5 cellular contexts compared by ENCODE assay signal in the genomic region with DNA sequence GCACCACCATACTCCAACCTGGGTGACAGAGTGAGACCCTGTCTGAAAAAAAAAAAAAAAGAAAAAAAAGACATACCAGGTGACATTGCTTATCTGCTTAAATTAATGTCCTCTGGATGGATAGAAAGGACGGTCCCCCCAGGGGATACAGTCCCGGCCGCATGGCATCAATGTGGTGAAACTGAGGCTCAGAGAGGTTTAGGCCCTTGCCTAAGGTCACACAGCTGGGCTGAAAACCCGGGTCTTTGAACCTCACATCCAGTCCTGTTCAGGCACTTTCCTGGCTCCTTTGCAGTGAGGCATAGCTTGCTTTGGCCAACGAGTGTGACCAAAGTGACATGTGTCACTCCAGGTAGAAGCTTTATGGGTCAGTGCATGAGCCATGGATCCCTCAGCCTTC. TPM values are rescaled to one million over a fixed set of nuclear protein-coding genes. Genes with fewer than 3 reads are reported as not detected.
A peak's percentile ranks its signal among the peaks of the same experiment; 100 is the strongest.
DNase-seq lines count a peak whose midpoint lies in the region; ATAC-seq, FAIRE-seq and TF ChIP-seq lines count a peak whose summit lies in the region.
"Not testable (repeated sequence)": the region's sequence is repeated elsewhere in the genome, so short reads cannot be mapped to it uniquely, and the experiment has no call there.

No MANE protein-coding gene starts in this region.

- not testable (repeated sequence) for H3K79me2 ChIP-seq in K562 (ENCODE audit: control insufficient read depth, insufficient read depth, low read length); HepG2 (ENCODE audit: insufficient read depth, low read length); osteoblast (ENCODE audit: insufficient read depth, low read length)

- H3K36me3 ChIP-seq in K562 (ENCODE audit: control insufficient read depth, insufficient read depth, low read length); HepG2 (replicated peaks in 1 of 2; ENCODE audit: control insufficient read depth in 1 of 2, insufficient read depth in 2 of 2, low read length in 2 of 2); osteoblast (ENCODE audit: insufficient read depth, low read length): not testable (repeated sequence)
- peaks cover 18 to 45% of the 10 kb centered on the region in 2 donors for H3K36me3 ChIP-seq in neuronal stem cell (replicated peaks in 1 of 2; ENCODE audit: control insufficient read depth in 2 of 2, insufficient read depth in 2 of 2, low read length in 2 of 2)

- H3K23ac ChIP-seq in neuronal stem cell (ENCODE audit: low read depth, low read length, poor library complexity): peak overlapping the region; percentile 60

- not testable (repeated sequence) for H4K20me1 ChIP-seq in K562 (replicated peaks; ENCODE audit: control insufficient read depth, insufficient read depth, low read length); HepG2 (ENCODE audit: insufficient read depth, low read length); osteoblast (ENCODE audit: insufficient read depth, low read length)

- TF ChIP-seq POLR2A in K562 (conservative IDR thresholded peaks at IDR 0.05); HepG2 (IDR thresholded peaks at IDR 0.05; ENCODE audit: insufficient read depth in 1 of 2, low read depth in 2 of 2, low read length in 2 of 2): not testable (repeated sequence)

- not testable (repeated sequence) for H3K9me1 ChIP-seq in K562 (ENCODE audit: control insufficient read depth, insufficient read depth, low read length)

- H3K14ac ChIP-seq in neuronal stem cell (ENCODE audit: low read length): not testable (repeated sequence)

- ATAC-seq in K562, HepG2: not testable (repeated sequence)

- H3K4me3 ChIP-seq in K562; HepG2 (replicated peaks in 1 of 3; ENCODE audit: insufficient read depth in 1 of 3, low read depth in 2 of 3, low read length in 3 of 3); neuronal stem cell (ENCODE audit: low read length in 2 of 2); osteoblast (ENCODE audit: insufficient read depth, low read length): not testable (repeated sequence)

- not testable (repeated sequence) for H2BK12ac ChIP-seq in neuronal stem cell (ENCODE audit: low read length)

- not testable (repeated sequence) for H2BK120ac ChIP-seq in neuronal stem cell (ENCODE audit: low read depth, low read length)

- not testable (repeated sequence) for TF ChIP-seq RAD21 in K562 (CRISPR knock-in tag; conservative IDR thresholded peaks at IDR 0.05 in 1 of 2, IDR thresholded peaks at IDR 0.05 in 1 of 2); HepG2 (CRISPR knock-in tag; IDR thresholded peaks at IDR 0.05)

- H3K4me1 ChIP-seq in K562 (replicated peaks in 1 of 2; ENCODE audit: control insufficient read depth in 2 of 2, insufficient read depth in 2 of 2, low read length in 2 of 2) (peaks cover 0 to 34% of the 10 kb centered on the region in 2 experiments; a peak in 2 of 5 replicates), HepG2 (ENCODE audit: insufficient read depth, low read length) (peaks cover 21% of the 10 kb centered on the region)
- H3K4me1 ChIP-seq in neuronal stem cell (ENCODE audit: control insufficient read depth in 2 of 2, insufficient read depth in 1 of 2, low read depth in 1 of 2, low read length in 2 of 2); osteoblast (ENCODE audit: insufficient read depth, low read length): not testable (repeated sequence)

- CTCF ChIA-PET in K562 (lab: Yijun Ruan, JAX; ENCODE audit: low intra/inter-chr PET ratio); HepG2 (lab: Yijun Ruan, JAX; ENCODE audit: low intra/inter-chr PET ratio, low total read pairs): not testable (repeated sequence)

- not testable (repeated sequence) for TF ChIP-seq CTCF in K562 (IDR thresholded peaks at IDR 0.05 in 2 of 3, conservative IDR thresholded peaks at IDR 0.05 in 1 of 3; ENCODE audit: insufficient read depth in 2 of 3, low read depth in 1 of 3, low read length in 3 of 3); HepG2 (CRISPR knock-in tag; IDR thresholded peaks at IDR 0.05); osteoblast (IDR thresholded peaks at IDR 0.05; ENCODE audit: extremely low read depth, low read depth, low read length)

- H3K27ac ChIP-seq in K562 (ENCODE audit: extremely low read depth, low read depth, low read length); HepG2 (ENCODE audit: extremely low read length, insufficient read depth, low read length); neuronal stem cell (replicated peaks; ENCODE audit: low read length); osteoblast (ENCODE audit: low read depth, low read length): not testable (repeated sequence)

- not testable (repeated sequence) for H2AFZ ChIP-seq in K562 (ENCODE audit: low read depth, low read length); HepG2 (ENCODE audit: low read length); neuronal stem cell (ENCODE audit: low read length); osteoblast (ENCODE audit: low read length)

- H3K9me3 ChIP-seq in K562 (replicated peaks; ENCODE audit: control insufficient read depth, insufficient read depth, low read depth, low read length); HepG2 (ENCODE audit: low read length); neuronal stem cell (replicated peaks in 1 of 2; ENCODE audit: control insufficient read depth in 2 of 2, insufficient read depth in 1 of 2, low read depth in 1 of 2, low read length in 2 of 2); osteoblast (ENCODE audit: low read depth, low read length): not testable (repeated sequence)

- H3K27me3 ChIP-seq in K562 (ENCODE audit: control insufficient read depth in 2 of 2, insufficient read depth in 2 of 2, low read length in 2 of 2); HepG2 (ENCODE audit: control insufficient read depth in 1 of 2, insufficient read depth in 2 of 2, low read length in 2 of 2); neuronal stem cell (ENCODE audit: control insufficient read depth in 3 of 3, insufficient read depth in 3 of 3, low read depth in 1 of 3, low read length in 3 of 3); osteoblast (ENCODE audit: insufficient read depth, low read length): not testable (repeated sequence)

- intact Hi-C loops in K562 (cut with micrococcal nuclease); HepG2 (cut with micrococcal nuclease; ENCODE audit: unreplicated experiment): not testable (repeated sequence)

- not testable (repeated sequence) for H3K4ac ChIP-seq in neuronal stem cell (ENCODE audit: low read length)

- TF ChIP-seq EP300 in K562 (IDR thresholded peaks at IDR 0.05; ENCODE audit: low read length); HepG2 (IDR thresholded peaks at IDR 0.05; ENCODE audit: low read depth in 2 of 2, low read length in 2 of 2); HepG2 (CRISPR knock-in tag; IDR thresholded peaks at IDR 0.05; ENCODE audit: borderline replicate concordance): not testable (repeated sequence)

- not testable (repeated sequence) for H3K18ac ChIP-seq in neuronal stem cell (ENCODE audit: low read length)

- H3K9ac ChIP-seq in K562 (ENCODE audit: insufficient read depth in 1 of 2, low read depth in 2 of 2, low read length in 2 of 2); HepG2 (ENCODE audit: insufficient read depth, low read depth, low read length); neuronal stem cell (ENCODE audit: low read depth, low read length, poor library complexity): not testable (repeated sequence)

- not testable (repeated sequence) for DNase-seq in K562 (ENCODE audit: extremely low read depth in 1 of 4, low spot score in 3 of 4); HepG2 (ENCODE audit: low spot score); neuronal stem cell (ENCODE audit: low spot score); urothelium cell line (ENCODE audit: low spot score)
- peak; percentile 62 for DNase-seq in osteoblast (ENCODE audit: insufficient read length, low spot score, missing footprints)

- in situ Hi-C loops in K562 (cut with MboI); HepG2 (cut with HindIII; ENCODE audit: extremely low pct_ligation_motif_present, low pct_unique_long_range_greater_than_20kb): not testable (repeated sequence)

- not testable (repeated sequence) for H3K79me1 ChIP-seq in neuronal stem cell (ENCODE audit: low read depth, low read length)

- H3K4me2 ChIP-seq in K562 (ENCODE audit: insufficient read depth, low read length); HepG2 (ENCODE audit: low read depth, low read length); neuronal stem cell (ENCODE audit: insufficient read depth, low read length, poor library complexity, severe bottlenecking); osteoblast (ENCODE audit: insufficient read depth, low read length): not testable (repeated sequence)

- H2BK15ac ChIP-seq in neuronal stem cell (ENCODE audit: low read length): not testable (repeated sequence)

- WGBS in K562 (ENCODE audit: insufficient coverage, low coverage, missing lambda C conversion rate): 12% methylated on average over 5 of the region's 5 CpGs
- WGBS in HepG2 (ENCODE audit: low lambda C conversion rate): 95% methylated on average over 4 of the region's 5 CpGs
- WGBS in neuronal stem cell (ENCODE audit: extremely low coverage in 2 of 2, insufficient read length in 2 of 2, insufficient replicate concordance in 1 of 2), 2 donors: no CpG with 5 or more reads among the region's 5 CpGs

- BruUV-seq in K562 (replicated peaks; lab: Mats Ljungman, UMichigan); HepG2 (replicated peaks; lab: Mats Ljungman, UMichigan): not testable (repeated sequence)

- not testable (repeated sequence) for H2AK5ac ChIP-seq in neuronal stem cell (ENCODE audit: low read depth, low read length)

- not testable (repeated sequence) for FAIRE-seq in K562 (lab: Jason Lieb, UNC); HepG2 (lab: Jason Lieb, UNC)
- FAIRE-seq in urothelium cell line (lab: Jason Lieb, UNC): peak; percentile 17

- H2BK5ac ChIP-seq in neuronal stem cell (ENCODE audit: low read length): not testable (repeated sequence)

- H4K91ac ChIP-seq in neuronal stem cell (ENCODE audit: low read depth, low read length, poor library complexity): not testable (repeated sequence)

- H4K8ac ChIP-seq in neuronal stem cell (ENCODE audit: low read depth, low read length): not testable (repeated sequence)

- POLR2A ChIA-PET in K562 (lab: Yijun Ruan, JAX); HepG2 (lab: Yijun Ruan, JAX): not testable (repeated sequence)

RNA-seq across cellular contexts. Expression of gene SLC29A4, which starts 4.6 kb away (rescaled TPM):
- total RNA-seq in K562 (2011; cell fraction: chromatin; rRNA removed; ENCODE audit: low replicate concordance): 2.7 and 9.3 TPM in 2 replicates
- 2.4 and 3.3 TPM in 2 replicates for total RNA-seq in K562 (2011; cell fraction: nucleolus; rRNA removed)
- total RNA-seq in K562 (2011; cell fraction: nucleoplasm; rRNA removed): 3.4 and 3.6 TPM in 2 replicates
- total RNA-seq in K562 (2014; rRNA removed): 0.77 and 2.3 TPM in 2 replicates
- total RNA-seq in K562 (2014; rRNA removed; fragmentation: Illumina TruSeq; extraction: Trizol): 0.03 and 0.29 TPM in 2 replicates
- 0.14 and 0.19 TPM in 2 replicates for total RNA-seq in K562 (2015; rRNA removed; fragmentation: Illumina TruSeq; extraction: Trizol)
- total RNA-seq in K562 (2021): 1.2 and 1.4 TPM in 2 replicates
- 1.1 and 1.2 TPM in 2 replicates for polyA plus RNA-seq in K562 (2011; rRNA removed)
- 0.80 and 4.7 TPM in 2 replicates for polyA plus RNA-seq in K562 (2011; cell fraction: cytosol; rRNA removed)
- 1.7 and 4.8 TPM in 2 replicates for polyA plus RNA-seq in K562 (2011; cell fraction: nucleus; rRNA removed)
- 0.60 and 0.78 TPM in 2 replicates for polyA plus RNA-seq in K562 (2012)
- polyA plus RNA-seq in K562 (2014; fragmentation: Illumina TruSeq; extraction: Trizol): 0.37 and 1.1 TPM in 2 replicates
- under 1 TPM; 0.01 to 0.03 TPM for polyA plus RNA-seq in K562 (2014; fragmentation: Nextera tagmentation; extraction: Ambion mirVana)
- 0.82 and 1.2 TPM in 2 replicates for polyA plus RNA-seq in K562 (2014; rRNA removed)
- polyA minus RNA-seq in K562 (2011; rRNA and poly(A)+ RNA removed): 0.36 and 2.3 TPM in 2 replicates
- polyA minus RNA-seq in K562 (2011; cell fraction: cytosol; rRNA and poly(A)+ RNA removed): 0.86 and 4.1 TPM in 2 replicates
- polyA minus RNA-seq in K562 (2011; cell fraction: nucleus; rRNA and poly(A)+ RNA removed): 0.44 and 0.54 TPM in 2 replicates
- 21.2 and 31.7 TPM in 2 replicates for total RNA-seq in HepG2 (2016; rRNA removed; fragmentation: Illumina TruSeq; extraction: Trizol)
- 33.8 and 34.7 TPM in 2 replicates for total RNA-seq in HepG2 (2016; cell fraction: cytosol; rRNA removed; fragmentation: Illumina TruSeq; extraction: Trizol; ENCODE audit: low read depth)
- 18.9 and 30.5 TPM in 2 replicates for total RNA-seq in HepG2 (2016; cell fraction: insoluble cytoplasmic fraction; rRNA removed; fragmentation: Illumina TruSeq; extraction: Trizol)
- total RNA-seq in HepG2 (2016; cell fraction: membrane; rRNA removed; fragmentation: Illumina TruSeq; extraction: Trizol): 76.3 and 81.9 TPM in 2 replicates
- 18.2 and 22.5 TPM in 2 replicates for total RNA-seq in HepG2 (2016; cell fraction: nucleus; rRNA removed; fragmentation: Illumina TruSeq; extraction: Trizol)
- 29.7 and 53.0 TPM in 2 replicates for polyA plus RNA-seq in HepG2 (2011; rRNA removed)
- 23.1 and 35.9 TPM in 2 replicates for polyA plus RNA-seq in HepG2 (2011; cell fraction: cytosol; rRNA removed)
- polyA plus RNA-seq in HepG2 (2011; cell fraction: nucleus; rRNA removed): 110 and 117 TPM in 2 replicates
- 21.6 and 26.5 TPM in 2 replicates for polyA plus RNA-seq in HepG2 (2012)
- polyA plus RNA-seq in HepG2 (2016; cell fraction: cytosol; fragmentation: Illumina TruSeq; extraction: Trizol; ENCODE audit: low read depth): 78.6 and 80.2 TPM in 2 replicates
- polyA plus RNA-seq in HepG2 (2016; cell fraction: insoluble cytoplasmic fraction; fragmentation: Illumina TruSeq; extraction: Trizol; ENCODE audit: low read depth): 31.0 and 42.3 TPM in 2 replicates
- polyA plus RNA-seq in HepG2 (2016; cell fraction: membrane; fragmentation: Illumina TruSeq; extraction: Trizol; ENCODE audit: low read depth): 113 and 128 TPM in 2 replicates
- 57.1 and 65.3 TPM in 2 replicates for polyA plus RNA-seq in HepG2 (2016; cell fraction: nucleus; fragmentation: Illumina TruSeq; extraction: Trizol; ENCODE audit: insufficient read depth, low read depth)
- 1.5 and 136 TPM in 2 replicates for polyA minus RNA-seq in HepG2 (2011; rRNA and poly(A)+ RNA removed; ENCODE audit: low replicate concordance)
- 23.7 and 26.6 TPM in 2 replicates for polyA minus RNA-seq in HepG2 (2011; cell fraction: cytosol; rRNA and poly(A)+ RNA removed)
- 20.0 and 25.2 TPM in 2 replicates for polyA minus RNA-seq in HepG2 (2011; cell fraction: nucleus; rRNA and poly(A)+ RNA removed)
- 29.0 TPM for polyA plus RNA-seq in neuronal stem cell (2013, experiment 1 of 2)
- polyA plus RNA-seq in neuronal stem cell (2013, experiment 2 of 2): 28.9 TPM
- total RNA-seq in osteoblast: 0.88 and 1.1 TPM in 2 replicates
